ENCODE assay signal across 3 cellular contexts in genomic region chr4:53865031-53865430, GRCh38.
TF ChIP-seq lines count a peak whose summit lies in the region.

No MANE protein-coding gene starts in this region.

TF ChIP-seq in GM23338, 12 proteins besides CTCF, POLR2A, EP300 and RAD21 (continues in another document):
- no peak for TF ChIP-seq NANOG (IDR thresholded peaks at IDR 0.05; ENCODE audit: borderline replicate concordance)
- no peak for TF ChIP-seq CREB1 (CRISPR knock-in tag; IDR thresholded peaks at IDR 0.05; ENCODE audit: low read depth)
- TF ChIP-seq ZNF462 (CRISPR knock-in tag; IDR thresholded peaks at IDR 0.05), result no peak
- no peak for TF ChIP-seq JUNB (IDR thresholded peaks at IDR 0.05; ENCODE audit: unreplicated experiment)

TF ChIP-seq in IMR-90, 13 proteins besides CTCF, POLR2A, EP300 and RAD21:
- no peak for TF ChIP-seq SMC3 (IDR thresholded peaks at IDR 0.05; ENCODE audit: low read depth, low read length)
- TF ChIP-seq MAZ (IDR thresholded peaks at IDR 0.05; ENCODE audit: borderline replicate concordance, low read depth, low read length), result no peak
- no peak for TF ChIP-seq MAFK (IDR thresholded peaks at IDR 0.05; ENCODE audit: low read depth, low read length)
- no peak for TF ChIP-seq USF2 (IDR thresholded peaks at IDR 0.05; ENCODE audit: low read depth, low read length)
- TF ChIP-seq RCOR1 (IDR thresholded peaks at IDR 0.05; ENCODE audit: insufficient replicate concordance, low read length), result no peak
- TF ChIP-seq CEBPB (IDR thresholded peaks at IDR 0.05; ENCODE audit: low read depth, low read length), result no peak
- no peak for TF ChIP-seq NFE2L2 (IDR thresholded peaks at IDR 0.05; ENCODE audit: low read depth, low read length)

TF ChIP-seq in H1, 55 proteins besides CTCF, POLR2A, EP300 and RAD21:
- TF ChIP-seq TEAD4 (IDR thresholded peaks at IDR 0.05; ENCODE audit: low read depth, low read length), result no peak
- no peak for TF ChIP-seq RFX5 (IDR thresholded peaks at IDR 0.05; ENCODE audit: borderline replicate concordance, low read depth, low read length)
- TF ChIP-seq TCF12 (IDR thresholded peaks at IDR 0.05; ENCODE audit: low read depth, low read length), result no peak
- no peak for TF ChIP-seq SAP30 (IDR thresholded peaks at IDR 0.05; ENCODE audit: insufficient read depth, insufficient replicate concordance, low read length)
- TF ChIP-seq NANOG (IDR thresholded peaks at IDR 0.05; ENCODE audit: insufficient read depth, low read depth, low read length, poor library complexity, severe bottlenecking), result no peak
- TF ChIP-seq GABPA (IDR thresholded peaks at IDR 0.05; ENCODE audit: borderline replicate concordance, insufficient read depth, low read length), result no peak
- TF ChIP-seq HDAC2 (IDR thresholded peaks at IDR 0.05; ENCODE audit: borderline replicate concordance in 1 of 2, low read depth in 2 of 2, low read length in 2 of 2), result no peak
- TF ChIP-seq KDM1A (IDR thresholded peaks at IDR 0.05; ENCODE audit: borderline replicate concordance, low read length), result no peak
- TF ChIP-seq JUND (IDR thresholded peaks at IDR 0.05; ENCODE audit: low read length), result no peak
- no peak for TF ChIP-seq TAF1 (IDR thresholded peaks at IDR 0.05; ENCODE audit: low read depth, low read length)
- no peak for TF ChIP-seq CBX5 (IDR thresholded peaks at IDR 0.05; ENCODE audit: low read depth, low read length)
- TF ChIP-seq SP1 (IDR thresholded peaks at IDR 0.05; ENCODE audit: low read depth, low read length), result no peak
- TF ChIP-seq CEBPB (IDR thresholded peaks at IDR 0.05; ENCODE audit: low read depth, low read length), result no peak
- TF ChIP-seq JUN (IDR thresholded peaks at IDR 0.05; ENCODE audit: low read depth, low read length), result no peak
- TF ChIP-seq PHF8 (conservative IDR thresholded peaks at IDR 0.05; ENCODE audit: low read depth, low read length), result no peak
- no peak for TF ChIP-seq CHD2 (IDR thresholded peaks at IDR 0.05; ENCODE audit: low read length)
